1 cellular context compared by ENCODE assay signal in genomic region chr15:43831519-43832052, GRCh38.
TF ChIP-seq lines count a peak whose summit lies in the region.

No MANE protein-coding gene starts in this region.

TF ChIP-seq in GM12878, 131 proteins besides CTCF, POLR2A, EP300 and RAD21:
- TF ChIP-seq, protein P1, sequence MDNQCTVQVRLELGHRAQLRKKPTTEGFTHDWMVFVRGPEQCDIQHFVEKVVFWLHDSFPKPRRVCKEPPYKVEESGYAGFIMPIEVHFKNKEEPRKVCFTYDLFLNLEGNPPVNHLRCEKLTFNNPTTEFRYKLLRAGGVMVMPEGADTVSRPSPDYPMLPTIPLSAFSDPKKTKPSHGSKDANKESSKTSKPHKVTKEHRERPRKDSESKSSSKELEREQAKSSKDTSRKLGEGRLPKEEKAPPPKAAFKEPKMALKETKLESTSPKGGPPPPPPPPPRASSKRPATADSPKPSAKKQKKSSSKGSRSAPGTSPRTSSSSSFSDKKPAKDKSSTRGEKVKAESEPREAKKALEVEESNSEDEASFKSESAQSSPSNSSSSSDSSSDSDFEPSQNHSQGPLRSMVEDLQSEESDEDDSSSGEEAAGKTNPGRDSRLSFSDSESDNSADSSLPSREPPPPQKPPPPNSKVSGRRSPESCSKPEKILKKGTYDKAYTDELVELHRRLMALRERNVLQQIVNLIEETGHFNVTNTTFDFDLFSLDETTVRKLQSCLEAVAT (IDR thresholded peaks at IDR 0.05) = peak; percentile 97
TF ChIP-seq in GM12878: peak in this region for 1; not testable (repeated sequence) for 130.
